8 cellular contexts compared by ENCODE assay signal in genomic region chr1:206506803-206507394, GRCh38. TPM values are rescaled to one million over a fixed set of nuclear protein-coding genes. Genes with fewer than 3 reads are reported as not detected.
A peak's percentile ranks its signal among the peaks of the same experiment; 100 is the strongest.
DNase-seq lines count a peak whose midpoint lies in the region; ATAC-seq and TF ChIP-seq lines count a peak whose summit lies in the region.

No MANE protein-coding gene starts in this region.

- peak overlapping the region; percentile 36 for H3K4me2 ChIP-seq in DOHH2 (ENCODE audit: low read length)

- no peak for TF ChIP-seq CTCF in DOHH2 (IDR thresholded peaks at IDR 0.05; ENCODE audit: low read depth, low read length, poor library complexity, severe bottlenecking)
- TF ChIP-seq CTCF in RWPE2 (IDR thresholded peaks at IDR 0.05; ENCODE audit: poor library complexity, severe bottlenecking) = no peak

- H3K9me3 ChIP-seq in DOHH2 (ENCODE audit: control insufficient read depth, insufficient read depth, low read length) (no peaks in the 10 kb centered on the region), RWPE2 (ENCODE audit: severe bottlenecking) (no peaks in the 10 kb centered on the region), endocrine pancreas (ENCODE audit: control insufficient read depth, low read length) (no peaks in the 10 kb centered on the region)

- no peaks in the 10 kb centered on the region for H4K20me1 ChIP-seq in DOHH2 (ENCODE audit: control insufficient read depth, insufficient read depth, low read depth, low read length)

- H3K27ac Mint-ChIP-seq in natural killer cell treated with Interleukin-12 subunit alpha and Interleukin-12 subunit beta and Interleukin-15 and Interleukin-18, amount 100 ng/mL, for 72 hours = peak overlapping the region; percentile 81 to 91

- no peaks in the 10 kb centered on the region for H3F3A ChIP-seq in DOHH2 (ENCODE audit: control insufficient read depth, insufficient read depth)

- peak; percentile 11 for ATAC-seq in GM21717 (IDR thresholded peaks at IDR 0.05; ENCODE audit: unreplicated experiment)
- ATAC-seq in RWPE2 (ENCODE audit: low read depth) = no peak
- ATAC-seq in natural killer cell treated with Interleukin-12 subunit alpha and Interleukin-12 subunit beta and Interleukin-15 and Interleukin-18, amount 100 ng/mL, for 72 hours = peak; percentile 58 to 75

- H3K4me3 ChIP-seq in DOHH2 (ENCODE audit: low read length) (no peak overlapping the region), RWPE2 (ENCODE audit: severe bottlenecking) (peak overlapping the region; percentile 45), endocrine pancreas (ENCODE audit: control insufficient read depth, insufficient read depth, low read length) (peak overlapping the region; percentile 24)

- no peaks in the 10 kb centered on the region for H3K9me2 ChIP-seq in DOHH2 (replicated peaks; ENCODE audit: control insufficient read depth, low read length)

- H3K27me3 Mint-ChIP-seq in natural killer cell treated with Interleukin-12 subunit alpha and Interleukin-12 subunit beta and Interleukin-15 and Interleukin-18, amount 100 ng/mL, for 72 hours = peaks cover 0 to 2% of the 10 kb centered on the region in 2 donors

- H3K4me1 ChIP-seq in DOHH2 (ENCODE audit: control insufficient read depth, low read length) (peaks cover 3% of the 10 kb centered on the region; the same call in 1 of the 2 replicates), RWPE2 (ENCODE audit: insufficient read depth, poor library complexity, severe bottlenecking) (peaks cover 36% of the 10 kb centered on the region), endocrine pancreas (ENCODE audit: control insufficient read depth, insufficient read depth, low read length) (peaks cover 6% of the 10 kb centered on the region)

- H3K27ac ChIP-seq in DOHH2 (ENCODE audit: low read depth, low read length) (no peak overlapping the region), RWPE2 (ENCODE audit: poor library complexity, severe bottlenecking) (no peak overlapping the region)

- peaks cover 87% of the 10 kb centered on the region for H3K27me3 ChIP-seq in DOHH2 (ENCODE audit: control insufficient read depth, low read length)
- H3K27me3 ChIP-seq in RWPE2 (ENCODE audit: insufficient read depth, poor library complexity, severe bottlenecking) = no peaks in the 10 kb centered on the region
- no peaks in the 10 kb centered on the region for H3K27me3 ChIP-seq in endocrine pancreas (ENCODE audit: control insufficient read depth, insufficient read depth, low read length)

- H3K36me3 Mint-ChIP-seq in natural killer cell treated with Interleukin-12 subunit alpha and Interleukin-12 subunit beta and Interleukin-15 and Interleukin-18, amount 100 ng/mL, for 72 hours = no peaks in the 10 kb centered on the region

- H3K36me3 ChIP-seq in DOHH2 (ENCODE audit: control insufficient read depth, low read length) = no peaks in the 10 kb centered on the region
- no peaks in the 10 kb centered on the region for H3K36me3 ChIP-seq in RWPE2 (ENCODE audit: low read depth)
- no peaks in the 10 kb centered on the region for H3K36me3 ChIP-seq in endocrine pancreas (ENCODE audit: control insufficient read depth, insufficient read depth, low read length)

- H3K4me1 Mint-ChIP-seq in natural killer cell treated with Interleukin-12 subunit alpha and Interleukin-12 subunit beta and Interleukin-15 and Interleukin-18, amount 100 ng/mL, for 72 hours (ENCODE audit: low read depth in 2 of 2) = peaks cover 63 to 78% of the 10 kb centered on the region in 2 donors

- H3K79me2 ChIP-seq in DOHH2 (ENCODE audit: control insufficient read depth, low read length) = no peaks in the 10 kb centered on the region

- no peaks in the 10 kb centered on the region for H3K9me3 Mint-ChIP-seq in natural killer cell treated with Interleukin-12 subunit alpha and Interleukin-12 subunit beta and Interleukin-15 and Interleukin-18, amount 100 ng/mL, for 72 hours

- peak overlapping the region; percentile 15 for H3K9ac ChIP-seq in endocrine pancreas (ENCODE audit: control insufficient read depth, insufficient read depth, low read length)

- DNase-seq in RWPE2 (ENCODE audit: low spot score) (no peak), NCI-H446 treated with DMSO at 0.1 percent for 48 hours (lab: John Stamatoyannopoulos, UW) (no peak), NCI-H2227 treated with DMSO at 0.1 percent for 48 hours (lab: John Stamatoyannopoulos, UW) (no peak), HPDE6-E6E7 (ENCODE audit: extremely low spot score) (no peak)
- peak; percentile 93 for DNase-seq in natural killer cell treated with Interleukin-12 subunit alpha and Interleukin-12 subunit beta and Interleukin-15 and Interleukin-18, amount 100 ng/mL, for 72 hours (ENCODE audit: low spot score)

- peak overlapping the region; percentile 90 for H3K4me3 Mint-ChIP-seq in natural killer cell treated with Interleukin-12 subunit alpha and Interleukin-12 subunit beta and Interleukin-15 and Interleukin-18, amount 100 ng/mL, for 72 hours

RNA-seq across cellular contexts. Expression of gene RASSF5, which starts 0.4 kb away (rescaled TPM):
- 100 to 1,000 TPM; 178 to 260 TPM for total RNA-seq in natural killer cell treated with Interleukin-12 subunit alpha and Interleukin-12 subunit beta and Interleukin-15 and Interleukin-18, amount 100 ng/mL, for 72 hours

RNA-seq across cellular contexts. Expression of gene IKBKE, which starts 36.6 kb away (rescaled TPM):
- total RNA-seq in natural killer cell treated with Interleukin-12 subunit alpha and Interleukin-12 subunit beta and Interleukin-15 and Interleukin-18, amount 100 ng/mL, for 72 hours = 10 to 100 TPM; 50.8 to 53.3 TPM
